Comparison of ENCODE assay signal across 9 cellular contexts in the genomic region with DNA sequence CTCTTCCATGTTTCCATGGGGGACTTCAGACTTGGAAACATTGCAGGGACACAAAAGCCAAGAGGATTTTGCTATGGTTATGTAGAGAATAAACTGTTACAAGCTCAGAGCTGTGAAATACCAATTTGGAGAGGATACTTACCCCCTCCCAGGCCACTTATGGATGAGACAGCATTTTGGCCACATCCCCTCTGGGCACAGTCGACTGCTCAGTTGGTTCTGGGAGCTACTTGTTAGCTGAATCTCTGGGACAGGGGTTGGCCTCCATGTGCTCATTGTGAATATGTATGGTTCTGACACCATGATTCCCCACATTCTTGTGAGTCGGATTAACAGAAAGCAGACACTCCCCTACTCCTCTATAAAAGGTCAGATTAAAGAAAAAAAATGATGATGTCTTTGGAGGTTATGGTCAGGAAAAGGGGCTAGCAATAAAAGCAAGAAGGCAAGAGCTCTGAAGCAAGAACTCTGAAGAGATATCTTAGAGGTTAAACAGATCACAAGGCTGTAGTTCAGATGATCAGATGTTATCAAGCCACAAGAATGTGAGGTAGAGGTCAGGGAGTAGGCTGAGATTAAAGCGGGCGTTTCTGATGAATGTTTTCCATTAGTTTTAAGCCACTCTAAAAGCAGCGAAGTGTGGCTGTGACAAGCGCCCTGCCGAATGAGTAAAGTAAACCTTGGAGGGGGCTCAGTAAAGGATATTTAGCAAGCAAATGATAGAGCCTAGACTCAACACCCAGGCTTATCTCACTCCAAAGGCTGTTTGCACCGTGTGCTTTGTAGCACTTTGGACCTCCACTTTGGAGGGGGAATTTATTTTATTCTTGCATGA. TPM values are rescaled to one million over a fixed set of nuclear protein-coding genes. Genes with fewer than 3 reads are reported as not detected.
A peak's percentile ranks its signal among the peaks of the same experiment; 100 is the strongest.
DNase-seq lines count a peak whose midpoint lies in the region; ATAC-seq, FAIRE-seq and TF ChIP-seq lines count a peak whose summit lies in the region.
"Had no signal": no experiment of that assay in that cellular context is flagged by ENCODE, and none has a peak within 500 bp of the region (broad histone marks: within the 10 kb centered on the region; RNA-seq: fewer than 3 reads in every experiment).

No MANE protein-coding gene starts in this region.

- H3K9me3 Mint-ChIP-seq in endodermal cell (no peaks in the 10 kb centered on the region), immature natural killer cell (no peaks in the 10 kb centered on the region)

- H3K27ac Mint-ChIP-seq in endodermal cell (peak overlapping the region; percentile 42), immature natural killer cell (peak overlapping the region in 2 of 6 donors; percentile 21 to 23)

- H3K9ac ChIP-seq in endodermal cell (ENCODE audit: extremely low read depth, low read length, poor library complexity, severe bottlenecking) = no peak overlapping the region

- H3K27me3 ChIP-seq in endodermal cell (ENCODE audit: control insufficient read depth, insufficient read depth, low read length, poor library complexity, severe bottlenecking) (no peaks in the 10 kb centered on the region), gastrocnemius medialis (no peaks in the 10 kb centered on the region)

- H3K4me3 ChIP-seq in endodermal cell (ENCODE audit: low read length) = no peak overlapping the region
- H3K4me3 ChIP-seq in gastrocnemius medialis = no peak overlapping the region

- peak; percentile 95 for FAIRE-seq in RCC 7860 (lab: Jason Lieb, UNC)
- FAIRE-seq: keratinocyte had no signal

- DNase-seq in G401 (ENCODE audit: low spot score) = peak; percentile 45
- peak; percentile 82 for DNase-seq in RCC 7860 (ENCODE audit: low spot score)
- DNase-seq in endodermal cell = no peak
- no peak for DNase-seq in gastrocnemius medialis
- DNase-seq in amygdala (lab: John Stamatoyannopoulos, UW) = no peak
- no peak for DNase-seq in immature natural killer cell

- no peak for TF ChIP-seq CTCF in endodermal cell (conservative IDR thresholded peaks at IDR 0.05)
- no peak for TF ChIP-seq CTCF in gastrocnemius medialis (IDR thresholded peaks at IDR 0.05 in 4 of 5, conservative IDR thresholded peaks at IDR 0.05 in 1 of 5)

- H3K36me3 Mint-ChIP-seq in endodermal cell (ENCODE audit: low read depth) (peaks cover 3% of the 10 kb centered on the region), immature natural killer cell (peaks cover 0 to 10% (median 10%) of the 10 kb centered on the region in 3 donors)

- ATAC-seq in gastrocnemius medialis (peak in 1 of 2 donors; percentile 24), GM18858 (IDR thresholded peaks at IDR 0.05; ENCODE audit: unreplicated experiment) (no peak), HG02623 (IDR thresholded peaks at IDR 0.05; ENCODE audit: unreplicated experiment) (no peak)

- TF ChIP-seq POLR2A in gastrocnemius medialis (IDR thresholded peaks at IDR 0.05) = no peak

- H3K4me1 ChIP-seq in endodermal cell (ENCODE audit: control insufficient read depth, insufficient read depth, low read length) = peaks cover 10% of the 10 kb centered on the region
- H3K4me1 ChIP-seq in gastrocnemius medialis = peaks cover 0 to 4% of the 10 kb centered on the region in 2 donors

- intact Hi-C loops in gastrocnemius medialis (cut with DNase I; ENCODE audit: low total_unique reads) = loop anchor here (2.0 kb wide), 1 partner anchor 16 kb away; no protein-coding TSS in a partner anchor

- H3K36me3 ChIP-seq in endodermal cell (ENCODE audit: control insufficient read depth, insufficient read depth, low read length) = no peaks in the 10 kb centered on the region
- H3K36me3 ChIP-seq in gastrocnemius medialis = no peaks in the 10 kb centered on the region

- H3K27me3 Mint-ChIP-seq in endodermal cell (ENCODE audit: insufficient read depth) (no peaks in the 10 kb centered on the region), immature natural killer cell (ENCODE audit: low read depth in 3 of 3) (no peaks in the 10 kb centered on the region)

- H3K9me3 ChIP-seq in endodermal cell (ENCODE audit: control insufficient read depth, low read length) (no peaks in the 10 kb centered on the region), gastrocnemius medialis (no peaks in the 10 kb centered on the region)

- H3K4me1 Mint-ChIP-seq in endodermal cell (peaks cover 58% of the 10 kb centered on the region), immature natural killer cell (peaks cover 35 to 48% of the 10 kb centered on the region in 2 donors)

- H3K27ac ChIP-seq in endodermal cell (ENCODE audit: low read depth, low read length) (no peak overlapping the region), gastrocnemius medialis (peak overlapping the region; percentile 37 to 59 (median 44))

- WGBS in endodermal cell (ENCODE audit: insufficient coverage in 1 of 2, insufficient read length in 1 of 2), 2 experiments = 77 to 95% methylated on average over 3 to 7 of the region's 8 CpGs

- in situ Hi-C loops in G401 (cut with HindIII; ENCODE audit: low sequenced_read_pairs) = no loop called here
- in situ Hi-C loops in gastrocnemius medialis (cut with MboI; ENCODE audit: low sequenced_read_pairs in 4 of 4) = no loop called here

- H3K4me3 Mint-ChIP-seq in endodermal cell (no peak overlapping the region), immature natural killer cell (no peak overlapping the region)

RNA-seq across cellular contexts. Expression of gene STAMBPL1, which starts 17.2 kb away (rescaled TPM):
- not detected in 2 replicates for total RNA-seq in G401 (2014; rRNA removed; shearing (Covaris generic))
- 1 to 10 TPM; 1.2 to 4.1 TPM for total RNA-seq in endodermal cell
- 2.1 TPM for polyA plus RNA-seq in endodermal cell (2013, experiment 1 of 2)
- 2.0 TPM for polyA plus RNA-seq in endodermal cell (2013, experiment 2 of 2)
- 1 to 10 TPM in 2 of 4 donors, under 1 TPM in 2; 0.72 to 1.4 (median 1.0) TPM for total RNA-seq in gastrocnemius medialis
- 1 to 10 TPM; 4.2 to 8.4 (median 7.3) TPM for polyA plus RNA-seq in immature natural killer cell

RNA-seq across cellular contexts. Expression of gene ANKRD22, which starts 45.6 kb away (rescaled TPM):
- not detected in 2 replicates for total RNA-seq in G401 (2014; rRNA removed; shearing (Covaris generic))
- total RNA-seq in endodermal cell = not detected
- polyA plus RNA-seq in endodermal cell (2013, experiment 1 of 2) = not detected
- not detected for polyA plus RNA-seq in endodermal cell (2013, experiment 2 of 2)
- total RNA-seq in gastrocnemius medialis = not detected
- polyA plus RNA-seq in immature natural killer cell = 1 to 10 TPM in 1 of 3 donors, under 1 TPM in 1, not detected in 1; 0.84 to 1.2 TPM

RNA-seq across cellular contexts. Expression of gene ACTA2, which starts 55.3 kb away (rescaled TPM):
- total RNA-seq in G401 (2014; rRNA removed; shearing (Covaris generic)) = 10.6 and 14.2 TPM in 2 replicates
- not detected for total RNA-seq in endodermal cell
- 86.0 TPM for polyA plus RNA-seq in endodermal cell (2013, experiment 1 of 2)
- 99.5 TPM for polyA plus RNA-seq in endodermal cell (2013, experiment 2 of 2)
- 100 to 1,000 TPM in 1 of 4 donors, 10 to 100 TPM in 3; 23.4 to 119 (median 74.2) TPM for total RNA-seq in gastrocnemius medialis
- 10 to 100 TPM in 2 of 3 donors, 1 to 10 TPM in 1; 6.9 to 36.2 (median 12.6) TPM for polyA plus RNA-seq in immature natural killer cell

Comparison
In these comparisons a context has a peak if more than half of its experiments do, and no peak if none do; other contexts are left out.
1. DNase-seq: peak in G401 (single experiment) and RCC 7860 (single experiment); none in endodermal cell (single experiment), gastrocnemius medialis (0 of 2), amygdala (0 of 56) and immature natural killer cell (0 of 3).